In genomic region chr2:36530178-36530982, GRCh38 we compare ENCODE assay signal across 10 cellular contexts.
DNase-seq lines count a peak whose midpoint lies in the region; ATAC-seq and TF ChIP-seq lines count a peak whose summit lies in the region.
"Had no signal": no experiment of that assay in that cellular context is flagged by ENCODE, and none has a peak within 500 bp of the region (broad histone marks: within the 10 kb centered on the region; RNA-seq: fewer than 3 reads in every experiment).

No MANE protein-coding gene starts in this region.

- peak overlapping the region; percentile 69; the same call in 1 of the 2 replicates for H3K27ac ChIP-seq in SK-N-MC
- no peak overlapping the region for H3K27ac ChIP-seq in gastroesophageal sphincter
- H3K27ac ChIP-seq: esophagus squamous epithelium, HL-60 had no signal

- 83 to 94% methylated on average over 6 to 9 of the region's 9 CpGs for WGBS in gastroesophageal sphincter (ENCODE audit: low coverage in 1 of 2), 2 donors

- H3K4me3 ChIP-seq in SK-N-MC (no peak overlapping the region), gastroesophageal sphincter (no peak overlapping the region)
- H3K4me3 ChIP-seq: esophagus squamous epithelium had no signal

- in situ Hi-C loops in G401 (cut with HindIII; ENCODE audit: low sequenced_read_pairs) = no loop called here

- peak overlapping the region; percentile 26 for H3K4me3 Mint-ChIP-seq in osteocyte (ENCODE audit: unreplicated experiment)

- H3K4me1 ChIP-seq in gastroesophageal sphincter = no peaks in the 10 kb centered on the region

- TF ChIP-seq CTCF in osteocyte (IDR thresholded peaks at IDR 0.05) (no peak), gastroesophageal sphincter (IDR thresholded peaks at IDR 0.05) (no peak)

- H3K27ac Mint-ChIP-seq in osteocyte (ENCODE audit: unreplicated experiment) = peak overlapping the region; percentile 77

- H3K9ac ChIP-seq in SK-N-MC (ENCODE audit: insufficient read length) = no peak overlapping the region

- no peak for DNase-seq in SK-N-MC (ENCODE audit: low read depth, low spot score)
- DNase-seq in osteocyte (ENCODE audit: extremely low spot score, unreplicated experiment) = no peak
- DNase-seq in activated CD8-positive, alpha-beta memory T cell treated with anti-CD3 and anti-CD28 coated beads, Interleukin-2, amount 50 U/mL, for 4 hours = no peak
- no peak for DNase-seq in G401 (ENCODE audit: low spot score)
- no peak for DNase-seq in NCI-H345 treated with DMSO at 0.1 percent for 48 hours (lab: John Stamatoyannopoulos, UW; ENCODE audit: unreplicated experiment)
- DNase-seq: esophagus squamous epithelium had no signal

- H3K27me3 ChIP-seq in gastroesophageal sphincter = no peaks in the 10 kb centered on the region
- H3K27me3 ChIP-seq: esophagus squamous epithelium had no signal

- H3K9me3 ChIP-seq in SK-N-MC (ENCODE audit: low read depth, low read length) (no peaks in the 10 kb centered on the region), gastroesophageal sphincter (no peaks in the 10 kb centered on the region)
- H3K9me3 ChIP-seq: esophagus squamous epithelium had no signal

- TF ChIP-seq POLR2A in gastroesophageal sphincter (IDR thresholded peaks at IDR 0.05) = no peak

- no peaks in the 10 kb centered on the region for H3K27me3 Mint-ChIP-seq in osteocyte (ENCODE audit: unreplicated experiment)

- peaks cover 21% of the 10 kb centered on the region for H3K36me3 Mint-ChIP-seq in osteocyte (ENCODE audit: unreplicated experiment)

- H3K36me3 ChIP-seq in SK-N-MC (ENCODE audit: insufficient read depth, low read length) (peaks cover 18% of the 10 kb centered on the region), gastroesophageal sphincter (peaks cover 3 to 48% of the 10 kb centered on the region in 2 donors)

- peaks cover 32% of the 10 kb centered on the region for H3K4me1 Mint-ChIP-seq in osteocyte (ENCODE audit: unreplicated experiment)

- no peaks in the 10 kb centered on the region for H3K9me3 Mint-ChIP-seq in osteocyte (ENCODE audit: unreplicated experiment)

- ATAC-seq in GM18870 (IDR thresholded peaks at IDR 0.05; ENCODE audit: unreplicated experiment) (peak; percentile 77), HG02852 (IDR thresholded peaks at IDR 0.05; ENCODE audit: unreplicated experiment) (peak; percentile 74), gastroesophageal sphincter (no peak)

- no peak for TF ChIP-seq EP300 in gastroesophageal sphincter (IDR thresholded peaks at IDR 0.05)
